Comparison of ENCODE assay signal across 10 cellular contexts in genomic region chr4:169103966-169104412, GRCh38.
DNase-seq lines count a peak whose midpoint lies in the region; TF ChIP-seq lines count a peak whose summit lies in the region.
"Had no signal": no experiment of that assay in that cellular context is flagged by ENCODE, and none has a peak within 500 bp of the region (broad histone marks: within the 10 kb centered on the region; RNA-seq: fewer than 3 reads in every experiment).

No MANE protein-coding gene starts in this region.

- DNase-seq in HT1080 (ENCODE audit: low read depth) (peak; percentile 8), RPMI7951 (ENCODE audit: low read depth) (peak; percentile 84), iPS-NIHi11 (ENCODE audit: low spot score) (peak; percentile 57), cerebellar nuclear complex (lab: John Stamatoyannopoulos, UW) (no peak), DMS153 (lab: John Stamatoyannopoulos, UW) (no peak)
- DNase-seq in stimulated activated CD4-positive, alpha-beta T cell treated with anti-CD3 and anti-CD28 coated beads, Interleukin-1b, Interleukin-23, amount 100 ng/mL, for 48 hours = no peak
- DNase-seq in activated naive CD4-positive, alpha-beta T cell (lab: John Stamatoyannopoulos, UW) = no peak
- DNase-seq: WERI-Rb-1 had no signal

- no peak for TF ChIP-seq CTCF in 22Rv1 (IDR thresholded peaks at IDR 0.05)

- H3K27ac ChIP-seq in 22Rv1 = peak overlapping the region; percentile 54
- H3K27ac ChIP-seq: vagina, WERI-Rb-1 had no signal

Comparison
In these comparisons a context has a peak if more than half of its experiments do, and no peak if none do; other contexts are left out.
1. DNase-seq: peak in HT1080 (single experiment), RPMI7951 (single experiment) and iPS-NIHi11 (single experiment); none in cerebellar nuclear complex (0 of 2), stimulated activated CD4-positive, alpha-beta T cell treated with anti-CD3 and anti-CD28 coated beads, Interleukin-1b, Interleukin-23, amount 100 ng/mL, for 48 hours (single experiment), DMS153 (single experiment) and activated naive CD4-positive, alpha-beta T cell (0 of 4).